ENCODE assay signal across 25 cellular contexts in the genomic region with DNA sequence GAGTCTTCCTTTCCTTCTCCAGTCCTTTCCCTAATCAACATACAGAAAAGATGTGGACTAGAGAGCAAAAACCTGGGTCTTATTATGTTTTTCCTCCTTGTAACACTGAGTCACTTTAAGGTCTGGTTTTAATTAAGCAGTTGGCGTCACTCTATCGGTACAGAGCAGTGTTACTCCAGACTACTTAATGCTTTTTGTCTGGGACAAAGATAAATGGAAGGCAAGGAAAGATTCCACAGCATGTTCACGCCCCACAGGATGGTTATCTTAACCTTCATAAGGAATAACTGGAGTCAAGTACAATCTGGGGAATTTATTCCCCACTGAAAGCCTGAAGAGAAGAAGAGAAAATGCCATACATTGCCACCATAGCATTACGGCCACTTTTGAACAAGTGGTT.
DNase-seq lines count a peak whose midpoint lies in the region; ATAC-seq and TF ChIP-seq lines count a peak whose summit lies in the region.
"Had no signal": no experiment of that assay in that cellular context is flagged by ENCODE, and none has a peak within 500 bp of the region (broad histone marks: within the 10 kb centered on the region; RNA-seq: fewer than 3 reads in every experiment).

No MANE protein-coding gene starts in this region.

- ATAC-seq in SK-N-SH treated with all-trans-retinoic acid at 6 μM for 48 hours, result peak; percentile 98
- ATAC-seq in GM21786 (IDR thresholded peaks at IDR 0.05; ENCODE audit: unreplicated experiment), result no peak
- ATAC-seq: foreskin keratinocyte, GM12878, HepG2 had no signal

- H3K9me3 Mint-ChIP-seq in CD14-positive monocyte, result no peaks in the 10 kb centered on the region
- H3K9me3 Mint-ChIP-seq: activated naive CD8-positive, alpha-beta T cell treated with anti-CD3 and anti-CD28 coated beads, Interleukin-2, amount 10 ng/mL, durations not matched to agents 7 days and 5 days; activated T-helper 2 cell treated with anti-CD3 and anti-CD28 coated beads, Interferon-gamma antibody, Interleukin-2, Interleukin-4, amounts not matched to agents 10 μg/mL and 5 μg/mL and 100 μg/mL, durations not matched to agents 14 hours and 24 hours and 36 hours; CD8-positive, alpha-beta memory T cell; neural crest cell; T-helper 2 cell treated with Interferon-gamma antibody and Interleukin-4, amounts not matched to agents 5 μg/mL and 100 μg/mL, for 36 hours had no signal

- no peak for TF ChIP-seq CTCF in AG04449 (IDR thresholded peaks at IDR 0.05; ENCODE audit: insufficient read depth, low read length, missing control alignments)
- no peak for TF ChIP-seq CTCF in fibroblast of villous mesenchyme (IDR thresholded peaks at IDR 0.05; ENCODE audit: insufficient read depth, low read depth, low read length)
- no peak for TF ChIP-seq CTCF in CD14-positive monocyte (IDR thresholded peaks at IDR 0.05)

- H3K4me3 Mint-ChIP-seq in CD14-positive monocyte, result no peak overlapping the region
- H3K4me3 Mint-ChIP-seq: activated naive CD8-positive, alpha-beta T cell treated with anti-CD3 and anti-CD28 coated beads, Interleukin-2, amount 10 ng/mL, durations not matched to agents 7 days and 5 days; CD8-positive, alpha-beta memory T cell; neural crest cell; T-helper 2 cell treated with Interferon-gamma antibody and Interleukin-4, amounts not matched to agents 5 μg/mL and 100 μg/mL, for 36 hours had no signal

- POLR2A ChIA-PET in AG04449 (lab: Yijun Ruan, JAX), result no interaction called here

- H3K27ac Mint-ChIP-seq in CD14-positive monocyte, result no peak overlapping the region
- H3K27ac Mint-ChIP-seq: activated naive CD8-positive, alpha-beta T cell treated with anti-CD3 and anti-CD28 coated beads, Interleukin-2, amount 10 ng/mL, durations not matched to agents 7 days and 5 days; activated T-helper 2 cell treated with anti-CD3 and anti-CD28 coated beads, Interferon-gamma antibody, Interleukin-2, Interleukin-4, amounts not matched to agents 10 μg/mL and 5 μg/mL and 100 μg/mL, durations not matched to agents 14 hours and 24 hours and 36 hours; T-helper 2 cell treated with Interferon-gamma antibody and Interleukin-4, amounts not matched to agents 5 μg/mL and 100 μg/mL, for 36 hours had no signal

- no peaks in the 10 kb centered on the region for H3K4me1 Mint-ChIP-seq in CD14-positive monocyte
- H3K4me1 Mint-ChIP-seq: activated naive CD8-positive, alpha-beta T cell treated with anti-CD3 and anti-CD28 coated beads, Interleukin-2, amount 10 ng/mL, durations not matched to agents 7 days and 5 days; CD8-positive, alpha-beta memory T cell; neural crest cell had no signal

- no peaks in the 10 kb centered on the region for H3K36me3 Mint-ChIP-seq in CD14-positive monocyte
- H3K36me3 Mint-ChIP-seq: activated naive CD8-positive, alpha-beta T cell treated with anti-CD3 and anti-CD28 coated beads, Interleukin-2, amount 10 ng/mL, durations not matched to agents 7 days and 5 days had no signal

- DNase-seq in AG04449 (ENCODE audit: low read depth, low spot score), result peak; percentile 40
- peak; percentile 62 for DNase-seq in GM04503 (ENCODE audit: low read depth)
- peak; percentile 34 for DNase-seq in fibroblast of villous mesenchyme (ENCODE audit: low read depth)
- DNase-seq in CD14-positive monocyte (ENCODE audit: low spot score), result no peak
- DNase-seq in SHP77 (lab: John Stamatoyannopoulos, UW), result no peak
- no peak for DNase-seq in NOMO-1 treated with dmso at 0.1 percent for 144 hours (lab: John Stamatoyannopoulos, UW; ENCODE audit: unreplicated experiment)
- DNase-seq: activated CD8-positive, alpha-beta memory T cell treated with anti-CD3 and anti-CD28 coated beads, Interleukin-2, amount 50 U/mL, for 48 hours; activated naive CD8-positive, alpha-beta T cell treated with anti-CD3 and anti-CD28 coated beads, Interleukin-2, amount 10 ng/mL, durations not matched to agents 7 days and 5 days; CD8-positive, alpha-beta memory T cell; foreskin keratinocyte; GF-D8; NCI-H1048; NCI-H1930; stimulated activated CD4-positive, alpha-beta T cell treated with anti-CD3 and anti-CD28 coated beads, Interleukin-1b, Interleukin-23, amount 100 ng/mL, for 48 hours; WERI-Rb-1 had no signal

- H3K27me3 Mint-ChIP-seq in CD14-positive monocyte (ENCODE audit: low read depth in 3 of 3), result no peaks in the 10 kb centered on the region

- CTCF ChIA-PET in AG04449 (lab: Yijun Ruan, JAX), result interaction anchor here (1.3 to 1.9 kb wide), 4 partner anchors 8 to 232 kb away, joined by 3 to 5 read pairs (median 4); no protein-coding TSS in a partner anchor

- H3K4me3 ChIP-seq in AG04449 (ENCODE audit: low read depth, low read length) (no peak overlapping the region), fibroblast of villous mesenchyme (ENCODE audit: low read depth, low read length) (no peak overlapping the region)
- H3K4me3 ChIP-seq: coronary artery, GM12878, hepatocyte, uterus had no signal

- intact Hi-C loops in CD14-positive monocyte (cut with micrococcal nuclease), result no loop called here

TF ChIP-seq in SK-N-SH treated with all-trans-retinoic acid at 6 μM for 48 hours, 23 proteins besides CTCF, POLR2A, EP300 and RAD21 (continues in another document):
- TF ChIP-seq ESRRG (CRISPR knock-in tag; IDR thresholded peaks at IDR 0.05) (no peak), PPARA (CRISPR knock-in tag; IDR thresholded peaks at IDR 0.05; ENCODE audit: borderline replicate concordance) (no peak), ISL1 (CRISPR knock-in tag; IDR thresholded peaks at IDR 0.05) (peak; percentile 88), GLIS3 (CRISPR knock-in tag; IDR thresholded peaks at IDR 0.05) (no peak), ZFP3 (CRISPR knock-in tag; IDR thresholded peaks at IDR 0.05) (peak; percentile 44; the same call in 1 of the 2 replicates), CSDC2 (CRISPR knock-in tag; IDR thresholded peaks at IDR 0.05) (no peak), ZNF565 (CRISPR knock-in tag; conservative IDR thresholded peaks at IDR 0.05; ENCODE audit: low read depth) (no peak), ZNF8 (CRISPR knock-in tag; IDR thresholded peaks at IDR 0.05) (peak; percentile 47; the same call in 1 of the 2 replicates), ZNF70 (CRISPR knock-in tag; IDR thresholded peaks at IDR 0.05) (no peak), ZFP30 (CRISPR knock-in tag; IDR thresholded peaks at IDR 0.05) (no peak)
- TF ChIP-seq, protein P1, sequence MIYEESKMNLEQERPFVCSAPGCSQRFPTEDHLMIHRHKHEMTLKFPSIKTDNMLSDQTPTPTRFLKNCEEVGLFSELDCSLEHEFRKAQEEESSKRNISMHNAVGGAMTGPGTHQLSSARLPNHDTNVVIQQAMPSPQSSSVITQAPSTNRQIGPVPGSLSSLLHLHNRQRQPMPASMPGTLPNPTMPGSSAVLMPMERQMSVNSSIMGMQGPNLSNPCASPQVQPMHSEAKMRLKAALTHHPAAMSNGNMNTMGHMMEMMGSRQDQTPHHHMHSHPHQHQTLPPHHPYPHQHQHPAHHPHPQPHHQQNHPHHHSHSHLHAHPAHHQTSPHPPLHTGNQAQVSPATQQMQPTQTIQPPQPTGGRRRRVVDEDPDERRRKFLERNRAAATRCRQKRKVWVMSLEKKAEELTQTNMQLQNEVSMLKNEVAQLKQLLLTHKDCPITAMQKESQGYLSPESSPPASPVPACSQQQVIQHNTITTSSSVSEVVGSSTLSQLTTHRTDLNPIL (CRISPR knock-in tag; IDR thresholded peaks at IDR 0.05; ENCODE audit: low read depth), result no peak
- TF ChIP-seq, protein P2, sequence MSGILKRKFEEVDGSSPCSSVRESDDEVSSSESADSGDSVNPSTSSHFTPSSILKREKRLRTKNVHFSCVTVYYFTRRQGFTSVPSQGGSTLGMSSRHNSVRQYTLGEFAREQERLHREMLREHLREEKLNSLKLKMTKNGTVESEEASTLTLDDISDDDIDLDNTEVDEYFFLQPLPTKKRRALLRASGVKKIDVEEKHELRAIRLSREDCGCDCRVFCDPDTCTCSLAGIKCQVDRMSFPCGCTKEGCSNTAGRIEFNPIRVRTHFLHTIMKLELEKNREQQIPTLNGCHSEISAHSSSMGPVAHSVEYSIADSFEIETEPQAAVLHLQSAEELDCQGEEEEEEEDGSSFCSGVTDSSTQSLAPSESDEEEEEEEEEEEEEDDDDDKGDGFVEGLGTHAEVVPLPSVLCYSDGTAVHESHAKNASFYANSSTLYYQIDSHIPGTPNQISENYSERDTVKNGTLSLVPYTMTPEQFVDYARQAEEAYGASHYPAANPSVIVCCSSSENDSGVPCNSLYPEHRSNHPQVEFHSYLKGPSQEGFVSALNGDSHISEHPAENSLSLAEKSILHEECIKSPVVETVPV (CRISPR knock-in tag; IDR thresholded peaks at IDR 0.05), result 0 out of 2 replicates have a peak, but pooled peaks have one; percentile 31
- TF ChIP-seq, protein P3, sequence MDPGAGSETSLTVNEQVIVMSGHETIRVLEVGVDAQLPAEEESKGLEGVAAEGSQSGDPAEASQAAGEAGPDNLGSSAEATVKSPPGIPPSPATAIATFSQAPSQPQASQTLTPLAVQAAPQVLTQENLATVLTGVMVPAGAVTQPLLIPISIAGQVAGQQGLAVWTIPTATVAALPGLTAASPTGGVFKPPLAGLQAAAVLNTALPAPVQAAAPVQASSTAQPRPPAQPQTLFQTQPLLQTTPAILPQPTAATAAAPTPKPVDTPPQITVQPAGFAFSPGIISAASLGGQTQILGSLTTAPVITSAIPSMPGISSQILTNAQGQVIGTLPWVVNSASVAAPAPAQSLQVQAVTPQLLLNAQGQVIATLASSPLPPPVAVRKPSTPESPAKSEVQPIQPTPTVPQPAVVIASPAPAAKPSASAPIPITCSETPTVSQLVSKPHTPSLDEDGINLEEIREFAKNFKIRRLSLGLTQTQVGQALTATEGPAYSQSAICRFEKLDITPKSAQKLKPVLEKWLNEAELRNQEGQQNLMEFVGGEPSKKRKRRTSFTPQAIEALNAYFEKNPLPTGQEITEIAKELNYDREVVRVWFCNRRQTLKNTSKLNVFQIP (CRISPR knock-in tag; IDR thresholded peaks at IDR 0.05; ENCODE audit: borderline replicate concordance, low read depth), result 0 out of 2 replicates have a peak, but pooled peaks have one; percentile 46

Comparison
In these comparisons a context has a peak if more than half of its experiments do, and no peak if none do; other contexts are left out.
1. DNase-seq: peak in AG04449 (single experiment), GM04503 (single experiment) and fibroblast of villous mesenchyme (single experiment); none in CD14-positive monocyte (single experiment), SHP77 (0 of 2) and NOMO-1 treated with dmso at 0.1 percent for 144 hours (single experiment).